17 cellular contexts compared by ENCODE assay signal in genomic region chr6:42120895-42121865, GRCh38. TPM values are rescaled to one million over a fixed set of nuclear protein-coding genes. Genes with fewer than 3 reads are reported as not detected.
DNase-seq lines count a peak whose midpoint lies in the region; ATAC-seq and TF ChIP-seq lines count a peak whose summit lies in the region.
"Had no signal": no experiment of that assay in that cellular context is flagged by ENCODE, and none has a peak within 500 bp of the region (broad histone marks: within the 10 kb centered on the region; RNA-seq: fewer than 3 reads in every experiment).

No MANE protein-coding gene starts in this region.

- H3K4me3 Mint-ChIP-seq in WTC11 = no peak overlapping the region
- H3K4me3 Mint-ChIP-seq: naive B cell, T-helper 17 cell had no signal

- intact Hi-C loops in lower lobe of right lung (cut with DNase I) = no loop called here
- intact Hi-C loops in upper lobe of right lung (cut with DNase I) = no loop called here

- DNase-seq in SK-N-SH = no peak
- DNase-seq in astrocyte of the hippocampus (ENCODE audit: low read depth, low spot score) = peak; percentile 57
- peak; percentile 72 for DNase-seq in lower lobe of right lung
- DNase-seq in upper lobe of right lung = no peak
- no peak for DNase-seq in GM19238 (ENCODE audit: insufficient read length, low spot score)
- no peak for DNase-seq in NCI-H2029 treated with DMSO at 0.1 percent for 48 hours (lab: John Stamatoyannopoulos, UW)
- no peak for DNase-seq in WTC11 (ENCODE audit: low spot score)
- DNase-seq: 8988T; activated CD4-positive, alpha-beta T cell treated with anti-CD3 and anti-CD28 coated beads, Interleukin-2, amount 50 U/mL, for 1 hour; activated gamma-delta T cell; central memory CD4-positive, alpha-beta T cell; naive B cell; NCI-H2227 treated with DMSO at 0.1 percent for 48 hours; T-helper 17 cell had no signal

- no peak for TF ChIP-seq CTCF in SK-N-SH (IDR thresholded peaks at IDR 0.05)
- TF ChIP-seq CTCF in lower lobe of right lung (IDR thresholded peaks at IDR 0.05) = no peak
- no peak for TF ChIP-seq CTCF in upper lobe of right lung (IDR thresholded peaks at IDR 0.05)
- TF ChIP-seq CTCF in WTC11 (IDR thresholded peaks at IDR 0.05) = no peak

- H3K9me3 ChIP-seq in SK-N-SH = no peaks in the 10 kb centered on the region
- no peaks in the 10 kb centered on the region for H3K9me3 ChIP-seq in lower lobe of right lung
- no peaks in the 10 kb centered on the region for H3K9me3 ChIP-seq in upper lobe of right lung
- H3K9me3 ChIP-seq: right atrium auricular region had no signal

- H3K4me2 ChIP-seq in SK-N-SH = no peak overlapping the region; the same call in 1 of the 2 replicates

- no peak overlapping the region for H2AFZ ChIP-seq in SK-N-SH (ENCODE audit: low read depth)

- POLR2A ChIA-PET in SK-N-SH (lab: Yijun Ruan, JAX) = no interaction called here
- POLR2A ChIA-PET in WTC11 (lab: Charles Lee) = interaction anchor here (0.7 kb wide), 1 partner anchor 24 kb away, joined by 3 read pairs; no protein-coding TSS in a partner anchor

- no peaks in the 10 kb centered on the region for H3K9me3 Mint-ChIP-seq in WTC11

- H3K36me3 Mint-ChIP-seq in WTC11 = peaks cover 40% of the 10 kb centered on the region
- H3K36me3 Mint-ChIP-seq: naive B cell had no signal

- no peaks in the 10 kb centered on the region for H3F3A ChIP-seq in SK-N-SH (replicated peaks; ENCODE audit: insufficient read depth)

- no peak for TF ChIP-seq RAD21 in SK-N-SH (IDR thresholded peaks at IDR 0.05; ENCODE audit: low read length)

- no peak overlapping the region for H3K27ac Mint-ChIP-seq in WTC11
- H3K27ac Mint-ChIP-seq: T-helper 17 cell had no signal

- no peak for TF ChIP-seq EP300 in SK-N-SH (IDR thresholded peaks at IDR 0.05; ENCODE audit: borderline replicate concordance in 1 of 2, low read depth in 1 of 2, low read length in 1 of 2)

- CTCF ChIA-PET in SK-N-SH (lab: Yijun Ruan, JAX) = no interaction called here
- CTCF ChIA-PET in WTC11 (lab: Charles Lee) = interaction anchor here (0.8 to 1.1 kb wide), 4 partner anchors 14 to 44 kb away, joined by 3 to 6 read pairs (median 4); no protein-coding TSS in a partner anchor

- H3K4me3 ChIP-seq in SK-N-SH (ENCODE audit: low read depth in 2 of 2, low read length in 1 of 2) (no peak overlapping the region), lower lobe of right lung (no peak overlapping the region), upper lobe of right lung (no peak overlapping the region)
- H3K4me3 ChIP-seq: right atrium auricular region had no signal

- H3K4me1 Mint-ChIP-seq in WTC11 = no peaks in the 10 kb centered on the region
- H3K4me1 Mint-ChIP-seq: naive B cell had no signal

- H3K27me3 ChIP-seq in SK-N-SH (ENCODE audit: insufficient read depth) = no peaks in the 10 kb centered on the region
- no peaks in the 10 kb centered on the region for H3K27me3 ChIP-seq in lower lobe of right lung (ENCODE audit: low read depth)
- H3K27me3 ChIP-seq in upper lobe of right lung = no peaks in the 10 kb centered on the region
- H3K27me3 ChIP-seq: right atrium auricular region had no signal

- H3K36me3 ChIP-seq in SK-N-SH (replicated peaks in 1 of 2; ENCODE audit: control insufficient read depth in 1 of 2, insufficient read depth in 2 of 2, low read length in 1 of 2) = no peaks in the 10 kb centered on the region
- peaks cover 5% of the 10 kb centered on the region for H3K36me3 ChIP-seq in lower lobe of right lung
- H3K36me3 ChIP-seq in upper lobe of right lung = peaks cover 5% of the 10 kb centered on the region
- H3K36me3 ChIP-seq: right atrium auricular region had no signal

- peak; percentile 15; the same call in 2 of the 3 replicates for ATAC-seq in SK-N-SH treated with all-trans-retinoic acid at 6 μM for 48 hours
- ATAC-seq in lower lobe of right lung = peak; percentile 34 to 61
- peak; percentile 53 for ATAC-seq in upper lobe of right lung
- ATAC-seq in WTC11 = no peak
- ATAC-seq: T-helper 17 cell had no signal

- no peaks in the 10 kb centered on the region for H3K27me3 Mint-ChIP-seq in WTC11 (ENCODE audit: low read depth)

- no peaks in the 10 kb centered on the region for H3K9me2 ChIP-seq in SK-N-SH

- 74% methylated on average over 8 of the region's 8 CpGs for WGBS in SK-N-SH (ENCODE audit: low lambda C conversion rate)

- no peaks in the 10 kb centered on the region for H3K79me2 ChIP-seq in SK-N-SH (ENCODE audit: insufficient read depth)

- peaks cover 5 to 7% of the 10 kb centered on the region in 2 experiments; a peak in 1 of 4 replicates for H3K4me1 ChIP-seq in SK-N-SH (ENCODE audit: control insufficient read depth in 1 of 2, insufficient read depth in 2 of 2, low read depth in 1 of 2, low read length in 1 of 2)
- H3K4me1 ChIP-seq in lower lobe of right lung = peaks cover 22% of the 10 kb centered on the region
- H3K4me1 ChIP-seq in upper lobe of right lung = peaks cover 15% of the 10 kb centered on the region

- H3K27ac ChIP-seq in SK-N-SH (ENCODE audit: low read depth in 2 of 2, low read length in 1 of 2) (no peak overlapping the region), lower lobe of right lung (no peak overlapping the region), upper lobe of right lung (no peak overlapping the region)
- H3K27ac ChIP-seq: HL-60, right atrium auricular region had no signal

- no peaks in the 10 kb centered on the region for H4K20me1 ChIP-seq in SK-N-SH (ENCODE audit: insufficient read depth)

- no peak overlapping the region for H3K9ac ChIP-seq in SK-N-SH

TF ChIP-seq in SK-N-SH treated with all-trans-retinoic acid at 6 μM for 48 hours, 23 proteins besides CTCF, POLR2A, EP300 and RAD21:
- no peak for TF ChIP-seq ZNF70 (CRISPR knock-in tag; IDR thresholded peaks at IDR 0.05)
- no peak for TF ChIP-seq OSR1 (CRISPR knock-in tag; IDR thresholded peaks at IDR 0.05)

TF ChIP-seq in SK-N-SH, 30 proteins besides CTCF, POLR2A, EP300 and RAD21 (continues in another document):
- TF ChIP-seq, protein P1, sequence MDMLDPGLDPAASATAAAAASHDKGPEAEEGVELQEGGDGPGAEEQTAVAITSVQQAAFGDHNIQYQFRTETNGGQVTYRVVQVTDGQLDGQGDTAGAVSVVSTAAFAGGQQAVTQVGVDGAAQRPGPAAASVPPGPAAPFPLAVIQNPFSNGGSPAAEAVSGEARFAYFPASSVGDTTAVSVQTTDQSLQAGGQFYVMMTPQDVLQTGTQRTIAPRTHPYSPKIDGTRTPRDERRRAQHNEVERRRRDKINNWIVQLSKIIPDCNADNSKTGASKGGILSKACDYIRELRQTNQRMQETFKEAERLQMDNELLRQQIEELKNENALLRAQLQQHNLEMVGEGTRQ (IDR thresholded peaks at IDR 0.05; ENCODE audit: borderline replicate concordance, low read depth, low read length) = no peak
- no peak for TF ChIP-seq NRF1 (IDR thresholded peaks at IDR 0.05; ENCODE audit: low read depth, low read length)
- no peak for TF ChIP-seq YY1 (IDR thresholded peaks at IDR 0.05; ENCODE audit: low read depth)
- no peak for TF ChIP-seq CHD2 (IDR thresholded peaks at IDR 0.05; ENCODE audit: low read length, partially characterized antibody)
- no peak for TF ChIP-seq PBX3 (IDR thresholded peaks at IDR 0.05)
- TF ChIP-seq FOXM1 (IDR thresholded peaks at IDR 0.05; ENCODE audit: low read depth) = no peak
- TF ChIP-seq TAF1 (IDR thresholded peaks at IDR 0.05; ENCODE audit: borderline replicate concordance, low read depth, low read length) = no peak

TF ChIP-seq in WTC11, 78 proteins besides CTCF, POLR2A, EP300 and RAD21:
- no peak for TF ChIP-seq MLX (CRISPR knock-in tag; IDR thresholded peaks at IDR 0.05)
- no peak for TF ChIP-seq ZBTB21 (CRISPR knock-in tag; IDR thresholded peaks at IDR 0.05; ENCODE audit: borderline replicate concordance)
- TF ChIP-seq ELF4 (CRISPR knock-in tag; IDR thresholded peaks at IDR 0.05; ENCODE audit: low read depth) = no peak

RNA-seq across cellular contexts. Expression of gene C6orf132, which starts 21.2 kb away (rescaled TPM):
- not detected in 2 replicates for polyA plus RNA-seq in SK-N-SH (2012; rRNA removed)
- not detected in 2 replicates for polyA plus RNA-seq in SK-N-SH (2012; cell fraction: cytosol; rRNA removed)
- not detected in 2 replicates for polyA plus RNA-seq in SK-N-SH (2012; cell fraction: nucleus; rRNA removed)
- total RNA-seq in lower lobe of right lung = 13.5 TPM
- total RNA-seq in upper lobe of right lung = 11.5 TPM
- 38.1 to 52.6 TPM (median 38.2 TPM) in 3 replicates for total RNA-seq in WTC11 (2021)
- total RNA-seq: T-helper 17 cell had no signal

RNA-seq across cellular contexts. Expression of gene GUCA1A, which starts 52.0 kb away (rescaled TPM):
- 0.77 and 0.88 TPM in 2 replicates for polyA plus RNA-seq in SK-N-SH (2012; rRNA removed)
- polyA plus RNA-seq in SK-N-SH (2012; cell fraction: cytosol; rRNA removed) = 0.68 and 1.3 TPM in 2 replicates
- 0.29 and 0.39 TPM in 2 replicates for polyA plus RNA-seq in SK-N-SH (2012; cell fraction: nucleus; rRNA removed)
- total RNA-seq in lower lobe of right lung = not detected
- not detected for total RNA-seq in upper lobe of right lung
- 10.9 to 12.9 TPM (median 12.5 TPM) in 3 replicates for total RNA-seq in WTC11 (2021)
- total RNA-seq: right atrium auricular region, T-helper 17 cell had no signal

Comparison
In these comparisons a context has a peak if more than half of its experiments do, and no peak if none do; other contexts are left out.
1. DNase-seq: peak in astrocyte of the hippocampus (single experiment) and lower lobe of right lung (single experiment); none in SK-N-SH (single experiment), upper lobe of right lung (single experiment), GM19238 (single experiment), NCI-H2029 treated with DMSO at 0.1 percent for 48 hours (single experiment) and WTC11 (single experiment).
2. RNA of gene GUCA1A, which starts 52.0 kb away (total RNA-seq): 10.9 to 12.9 TPM in WTC11; not detected in lower lobe of right lung (single experiment) and not detected in upper lobe of right lung (single experiment); every median in the first group is over 10 times any median in the second.